Comparison of ENCODE assay signal across 21 cellular contexts in the genomic region with DNA sequence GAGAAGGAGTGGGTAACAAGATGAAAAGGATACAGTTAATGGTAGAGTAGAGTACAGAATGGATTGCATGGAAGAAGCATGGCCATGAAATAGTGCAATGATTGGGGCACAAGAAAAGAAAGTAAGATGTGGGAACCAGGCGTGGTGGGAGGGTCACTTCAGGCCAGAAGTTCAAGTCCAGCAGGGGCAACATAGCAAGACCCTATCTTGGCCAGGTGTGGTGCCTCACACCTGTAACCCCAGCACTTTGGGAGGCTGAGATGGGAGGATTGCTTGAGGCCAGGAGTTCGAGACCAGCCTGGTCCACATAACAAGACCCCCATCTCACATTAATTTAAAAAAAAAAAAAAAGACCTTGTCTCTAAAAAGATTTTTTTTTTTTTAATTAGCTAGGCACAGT. TPM values are rescaled to one million over a fixed set of nuclear protein-coding genes. Genes with fewer than 3 reads are reported as not detected.
"Had no signal": no experiment of that assay in that cellular context is flagged by ENCODE, and none has a peak within 500 bp of the region (broad histone marks: within the 10 kb centered on the region; RNA-seq: fewer than 3 reads in every experiment).

No MANE protein-coding gene starts in this region.

- H3K4me1 ChIP-seq: parathyroid adenoma had no signal

- ATAC-seq: activated CD4-positive, alpha-beta T cell treated with anti-CD3 and anti-CD28 coated beads for 36 hours; mucosa of descending colon; naive thymus-derived CD4-positive, alpha-beta T cell had no signal

- H3K4me3 Mint-ChIP-seq: activated CD4-positive, alpha-beta memory T cell treated with anti-CD3 and anti-CD28 coated beads, Interleukin-2, amount 10 ng/mL, durations not matched to agents 7 days and 5 days; activated CD4-positive, alpha-beta T cell treated with anti-CD3 and anti-CD28 coated beads for 36 hours; activated T-cell treated with anti-CD3 and anti-CD28 coated beads, Interleukin-2, amount 50 U/mL, for 24 hours; endodermal cell; memory B cell; naive thymus-derived CD4-positive, alpha-beta T cell had no signal

- H3K9me3 Mint-ChIP-seq: activated CD4-positive, alpha-beta memory T cell treated with anti-CD3 and anti-CD28 coated beads, Interleukin-2, amount 10 ng/mL, durations not matched to agents 7 days and 5 days; activated T-cell treated with anti-CD3 and anti-CD28 coated beads, Interleukin-2, amount 50 U/mL, for 24 hours; endodermal cell had no signal

- H3K9me3 ChIP-seq: left ventricle myocardium inferior, mucosa of descending colon, upper lobe of left lung had no signal

- H3K27me3 ChIP-seq: cardiac muscle cell, dorsolateral prefrontal cortex had no signal

- H3K36me3 ChIP-seq: cardiac muscle cell, left ventricle myocardium inferior, upper lobe of left lung had no signal

- H3K4me1 Mint-ChIP-seq: activated CD4-positive, alpha-beta memory T cell treated with anti-CD3 and anti-CD28 coated beads, Interleukin-2, amount 10 ng/mL, durations not matched to agents 7 days and 5 days; activated CD4-positive, alpha-beta T cell treated with anti-CD3 and anti-CD28 coated beads for 36 hours; naive thymus-derived CD4-positive, alpha-beta T cell had no signal

- H3K27ac ChIP-seq: cardiac muscle cell had no signal

- DNase-seq: activated CD4-positive, alpha-beta memory T cell treated with anti-CD3 and anti-CD28 coated beads, Interleukin-2, amount 10 ng/mL, durations not matched to agents 7 days and 5 days; activated CD4-positive, alpha-beta T cell treated with anti-CD3 and anti-CD28 coated beads for 36 hours; activated effector memory CD4-positive, alpha-beta T cell treated with Interleukin-2 at 50 U/mL for 16 hours; activated naive CD4-positive, alpha-beta T cell treated with anti-CD3 and anti-CD28 coated beads, Interleukin-2, amount 50 U/mL, for 16 hours; activated T-cell treated with anti-CD3 and anti-CD28 coated beads, Interleukin-2, amount 50 U/mL, for 24 hours; dorsolateral prefrontal cortex; endodermal cell; erythroblast; hypothalamus; left ventricle myocardium inferior; mucosa of descending colon; naive thymus-derived CD4-positive, alpha-beta T cell; stimulated activated CD4-positive, alpha-beta T cell treated with anti-CD3 and anti-CD28 coated beads, Interleukin-4, amount 100 ng/mL, for 4 hours; stimulated activated CD8-positive, alpha-beta memory T cell treated with anti-CD3 and anti-CD28 coated beads, Interleukin-4, amount 100 ng/mL, for 48 hours; stimulated activated naive CD4-positive, alpha-beta T cell treated with Interleukin-2 at 50 U/mL for 16 hours; upper lobe of left lung had no signal

- H3K27ac Mint-ChIP-seq: activated CD4-positive, alpha-beta memory T cell treated with anti-CD3 and anti-CD28 coated beads, Interleukin-2, amount 10 ng/mL, durations not matched to agents 7 days and 5 days; activated CD4-positive, alpha-beta T cell treated with anti-CD3 and anti-CD28 coated beads for 36 hours; endodermal cell; memory B cell; naive thymus-derived CD4-positive, alpha-beta T cell had no signal

- H3K36me3 Mint-ChIP-seq: naive thymus-derived CD4-positive, alpha-beta T cell had no signal

- H3K4me3 ChIP-seq: cardiac muscle cell, dorsolateral prefrontal cortex, left ventricle myocardium inferior, mucosa of descending colon, smooth muscle cell, upper lobe of left lung had no signal

RNA-seq across cellular contexts. Expression of a gene that starts 1.4 kb away (rescaled TPM):
- total RNA-seq: activated CD4-positive, alpha-beta memory T cell treated with anti-CD3 and anti-CD28 coated beads, Interleukin-2, amount 10 ng/mL, durations not matched to agents 7 days and 5 days; activated CD4-positive, alpha-beta T cell treated with anti-CD3 and anti-CD28 coated beads for 36 hours; naive thymus-derived CD4-positive, alpha-beta T cell; T-helper 1 cell treated with Interleukin-12 subunit alpha and Interleukin-12 subunit beta and Interleukin-4 antibody, amounts not matched to agents 30 ng/mL and 1 ng/mL, for 36 hours had no signal

RNA-seq across cellular contexts. Expression of a gene that starts 4.8 kb away (rescaled TPM):
- total RNA-seq: activated CD4-positive, alpha-beta memory T cell treated with anti-CD3 and anti-CD28 coated beads, Interleukin-2, amount 10 ng/mL, durations not matched to agents 7 days and 5 days; activated CD4-positive, alpha-beta T cell treated with anti-CD3 and anti-CD28 coated beads for 36 hours; naive thymus-derived CD4-positive, alpha-beta T cell; smooth muscle cell; T-helper 1 cell treated with Interleukin-12 subunit alpha and Interleukin-12 subunit beta and Interleukin-4 antibody, amounts not matched to agents 30 ng/mL and 1 ng/mL, for 36 hours had no signal

RNA-seq across cellular contexts. Expression of a gene that starts 5.7 kb away (rescaled TPM):
- total RNA-seq: activated CD4-positive, alpha-beta memory T cell treated with anti-CD3 and anti-CD28 coated beads, Interleukin-2, amount 10 ng/mL, durations not matched to agents 7 days and 5 days; activated CD4-positive, alpha-beta T cell treated with anti-CD3 and anti-CD28 coated beads for 36 hours; naive thymus-derived CD4-positive, alpha-beta T cell had no signal
